In the genomic region with DNA sequence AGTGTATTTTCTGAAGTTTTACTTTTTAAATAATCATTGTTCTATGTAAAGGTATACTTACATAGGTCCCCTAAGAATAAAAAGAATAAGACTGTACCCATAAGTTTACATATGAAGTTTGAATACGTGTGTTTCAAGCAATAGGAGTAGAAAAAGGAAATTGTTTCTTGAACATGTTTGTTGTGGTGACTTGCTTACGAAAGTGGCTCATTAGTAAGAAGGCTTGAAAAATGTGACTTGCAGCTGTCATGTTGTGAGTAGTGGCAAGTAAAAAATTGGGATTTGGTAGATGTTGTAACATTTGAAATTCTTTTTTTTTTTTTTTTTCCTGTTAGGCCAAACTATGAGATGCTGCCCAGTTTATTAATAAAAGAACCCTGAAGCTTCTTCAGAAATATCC, we compare ENCODE assay signal across 23 cellular contexts.
"Had no signal": no experiment of that assay in that cellular context is flagged by ENCODE, and none has a peak within 500 bp of the region (broad histone marks: within the 10 kb centered on the region; RNA-seq: fewer than 3 reads in every experiment).

No MANE protein-coding gene starts in this region.

- ATAC-seq: esophagus mucosa; left colon; left ventricle myocardium superior; pancreas; right cardiac atrium; stimulated activated effector memory CD8-positive, alpha-beta T cell treated with anti-CD3 and anti-CD28 coated beads, Interleukin-12 subunit alpha, Interleukin-12 subunit beta, amount 100 ng/mL, for 72 hours; stimulated activated naive CD8-positive, alpha-beta T cell treated with anti-CD3 and anti-CD28 coated beads, Interleukin-15, Interleukin-2, amounts not matched to agents 100 U/mL and 50 U/mL, for 24 hours had no signal

- DNase-seq: dorsolateral prefrontal cortex; effector CD8-positive, alpha-beta T cell; foreskin fibroblast; immature natural killer cell; left colon; left ventricle myocardium superior; mesenchymal stem cell; midbrain; naive B cell; occipital lobe; pancreas; right cardiac atrium; stimulated activated CD4-positive, alpha-beta T cell treated with anti-CD3 and anti-CD28 coated beads, Interleukin-4, amount 100 ng/mL, for 1 hour; stimulated activated CD8-positive, alpha-beta memory T cell treated with anti-CD3 and anti-CD28 coated beads, Interleukin-4, amount 100 ng/mL, for 48 hours; stimulated activated naive CD8-positive, alpha-beta T cell treated with anti-CD3 and anti-CD28 coated beads, Interleukin-15, Interleukin-2, amounts not matched to agents 100 U/mL and 50 U/mL, for 24 hours; tibial artery; upper lobe of left lung; uterus had no signal

- H3K9me3 ChIP-seq: pancreas, suprapubic skin, tibial artery, upper lobe of left lung, uterus had no signal

- H3K4me1 ChIP-seq: suprapubic skin, tibial artery, uterus had no signal

- H3K27ac ChIP-seq: coronary artery, dorsolateral prefrontal cortex, pancreas, suprapubic skin, tibial artery, upper lobe of left lung, uterus had no signal

- H3K27me3 ChIP-seq: dorsolateral prefrontal cortex, pancreas, suprapubic skin, tibial artery, upper lobe of left lung, uterus had no signal

- H3K4me3 ChIP-seq: coronary artery, dorsolateral prefrontal cortex, lung, pancreas, suprapubic skin, tibial artery, upper lobe of left lung, uterus had no signal

- H3K36me3 ChIP-seq: uterus had no signal
